1 cellular context compared by ENCODE assay signal in genomic region chr6:43170452-43171283, GRCh38.
TF ChIP-seq lines count a peak whose summit lies in the region.

Gene SRF, plus strand, starts transcription at chr6:43171269. Its CDS starts 388 bp downstream, at chr6:43171657.

TF ChIP-seq in WTC11, 78 proteins besides CTCF, POLR2A, EP300 and RAD21 (continued from another document):
- TF ChIP-seq TP53 (CRISPR knock-in tag; IDR thresholded peaks at IDR 0.05) (no peak), ZMAT4 (CRISPR knock-in tag; IDR thresholded peaks at IDR 0.05) (no peak), TCF7 (CRISPR knock-in tag; IDR thresholded peaks at IDR 0.05; ENCODE audit: low read depth) (no peak), JUN (CRISPR knock-in tag; IDR thresholded peaks at IDR 0.05) (no peak), ZNF423 (CRISPR knock-in tag; IDR thresholded peaks at IDR 0.05) (no peak), ZNF671 (CRISPR knock-in tag; IDR thresholded peaks at IDR 0.05) (0 out of 2 replicates have a peak, but pooled peaks have one; percentile 31), HMGXB4 (CRISPR knock-in tag; IDR thresholded peaks at IDR 0.05) (no peak), AFF4 (CRISPR knock-in tag; IDR thresholded peaks at IDR 0.05; ENCODE audit: borderline replicate concordance) (no peak), GTF2I (CRISPR knock-in tag; conservative IDR thresholded peaks at IDR 0.05) (no peak), SOX15 (CRISPR knock-in tag; IDR thresholded peaks at IDR 0.05) (no peak), ETV6 (CRISPR knock-in tag; IDR thresholded peaks at IDR 0.05) (no peak), NFATC4 (CRISPR knock-in tag; IDR thresholded peaks at IDR 0.05) (0 out of 2 replicates have a peak, but pooled peaks have one; percentile 13), ZNF281 (CRISPR knock-in tag; IDR thresholded peaks at IDR 0.05) (no peak), ZNF317 (CRISPR knock-in tag; IDR thresholded peaks at IDR 0.05; ENCODE audit: borderline replicate concordance, low read depth) (no peak), ZSCAN18 (CRISPR knock-in tag; IDR thresholded peaks at IDR 0.05) (no peak), GABPB1 (CRISPR knock-in tag; IDR thresholded peaks at IDR 0.05) (no peak), ATF2 (CRISPR knock-in tag; IDR thresholded peaks at IDR 0.05; ENCODE audit: borderline replicate concordance, low read depth) (no peak), ZNF219 (CRISPR knock-in tag; IDR thresholded peaks at IDR 0.05; ENCODE audit: borderline replicate concordance) (no peak), ZNF416 (CRISPR knock-in tag; IDR thresholded peaks at IDR 0.05) (no peak), NR1H2 (CRISPR knock-in tag; IDR thresholded peaks at IDR 0.05) (no peak)
- TF ChIP-seq, protein P1, sequence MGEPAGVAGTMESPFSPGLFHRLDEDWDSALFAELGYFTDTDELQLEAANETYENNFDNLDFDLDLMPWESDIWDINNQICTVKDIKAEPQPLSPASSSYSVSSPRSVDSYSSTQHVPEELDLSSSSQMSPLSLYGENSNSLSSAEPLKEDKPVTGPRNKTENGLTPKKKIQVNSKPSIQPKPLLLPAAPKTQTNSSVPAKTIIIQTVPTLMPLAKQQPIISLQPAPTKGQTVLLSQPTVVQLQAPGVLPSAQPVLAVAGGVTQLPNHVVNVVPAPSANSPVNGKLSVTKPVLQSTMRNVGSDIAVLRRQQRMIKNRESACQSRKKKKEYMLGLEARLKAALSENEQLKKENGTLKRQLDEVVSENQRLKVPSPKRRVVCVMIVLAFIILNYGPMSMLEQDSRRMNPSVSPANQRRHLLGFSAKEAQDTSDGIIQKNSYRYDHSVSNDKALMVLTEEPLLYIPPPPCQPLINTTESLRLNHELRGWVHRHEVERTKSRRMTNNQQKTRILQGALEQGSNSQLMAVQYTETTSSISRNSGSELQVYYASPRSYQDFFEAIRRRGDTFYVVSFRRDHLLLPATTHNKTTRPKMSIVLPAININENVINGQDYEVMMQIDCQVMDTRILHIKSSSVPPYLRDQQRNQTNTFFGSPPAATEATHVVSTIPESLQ (CRISPR knock-in tag; IDR thresholded peaks at IDR 0.05), result no peak
- TF ChIP-seq, protein P2, sequence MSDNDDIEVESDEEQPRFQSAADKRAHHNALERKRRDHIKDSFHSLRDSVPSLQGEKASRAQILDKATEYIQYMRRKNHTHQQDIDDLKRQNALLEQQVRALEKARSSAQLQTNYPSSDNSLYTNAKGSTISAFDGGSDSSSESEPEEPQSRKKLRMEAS (CRISPR knock-in tag; IDR thresholded peaks at IDR 0.05), result peak; percentile 65; the same call in 1 of the 2 replicates
- TF ChIP-seq, protein P3, sequence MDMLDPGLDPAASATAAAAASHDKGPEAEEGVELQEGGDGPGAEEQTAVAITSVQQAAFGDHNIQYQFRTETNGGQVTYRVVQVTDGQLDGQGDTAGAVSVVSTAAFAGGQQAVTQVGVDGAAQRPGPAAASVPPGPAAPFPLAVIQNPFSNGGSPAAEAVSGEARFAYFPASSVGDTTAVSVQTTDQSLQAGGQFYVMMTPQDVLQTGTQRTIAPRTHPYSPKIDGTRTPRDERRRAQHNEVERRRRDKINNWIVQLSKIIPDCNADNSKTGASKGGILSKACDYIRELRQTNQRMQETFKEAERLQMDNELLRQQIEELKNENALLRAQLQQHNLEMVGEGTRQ (CRISPR knock-in tag; IDR thresholded peaks at IDR 0.05), result no peak
- TF ChIP-seq, protein P4, sequence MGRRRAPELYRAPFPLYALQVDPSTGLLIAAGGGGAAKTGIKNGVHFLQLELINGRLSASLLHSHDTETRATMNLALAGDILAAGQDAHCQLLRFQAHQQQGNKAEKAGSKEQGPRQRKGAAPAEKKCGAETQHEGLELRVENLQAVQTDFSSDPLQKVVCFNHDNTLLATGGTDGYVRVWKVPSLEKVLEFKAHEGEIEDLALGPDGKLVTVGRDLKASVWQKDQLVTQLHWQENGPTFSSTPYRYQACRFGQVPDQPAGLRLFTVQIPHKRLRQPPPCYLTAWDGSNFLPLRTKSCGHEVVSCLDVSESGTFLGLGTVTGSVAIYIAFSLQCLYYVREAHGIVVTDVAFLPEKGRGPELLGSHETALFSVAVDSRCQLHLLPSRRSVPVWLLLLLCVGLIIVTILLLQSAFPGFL (CRISPR knock-in tag; IDR thresholded peaks at IDR 0.05; ENCODE audit: borderline replicate concordance), result no peak
- TF ChIP-seq, protein P5, sequence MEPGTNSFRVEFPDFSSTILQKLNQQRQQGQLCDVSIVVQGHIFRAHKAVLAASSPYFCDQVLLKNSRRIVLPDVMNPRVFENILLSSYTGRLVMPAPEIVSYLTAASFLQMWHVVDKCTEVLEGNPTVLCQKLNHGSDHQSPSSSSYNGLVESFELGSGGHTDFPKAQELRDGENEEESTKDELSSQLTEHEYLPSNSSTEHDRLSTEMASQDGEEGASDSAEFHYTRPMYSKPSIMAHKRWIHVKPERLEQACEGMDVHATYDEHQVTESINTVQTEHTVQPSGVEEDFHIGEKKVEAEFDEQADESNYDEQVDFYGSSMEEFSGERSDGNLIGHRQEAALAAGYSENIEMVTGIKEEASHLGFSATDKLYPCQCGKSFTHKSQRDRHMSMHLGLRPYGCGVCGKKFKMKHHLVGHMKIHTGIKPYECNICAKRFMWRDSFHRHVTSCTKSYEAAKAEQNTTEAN (CRISPR knock-in tag; IDR thresholded peaks at IDR 0.05), result no peak
